10 cellular contexts compared by ENCODE assay signal in the genomic region with DNA sequence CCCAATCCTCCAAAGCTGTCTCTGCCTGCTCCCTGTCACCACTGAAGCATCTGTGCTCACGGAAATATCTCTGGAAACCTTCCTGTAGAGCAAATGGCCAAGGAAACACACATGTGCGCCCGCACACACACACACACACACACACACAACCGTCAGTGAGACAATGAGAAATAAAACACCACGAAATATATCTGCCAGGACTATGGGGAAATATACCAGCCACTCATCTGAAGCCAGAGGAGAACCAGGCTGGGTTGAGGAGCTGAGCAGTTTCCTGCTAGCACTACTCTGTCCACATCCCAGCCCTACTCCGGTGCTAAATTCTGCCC.
"Had no signal": no experiment of that assay in that cellular context is flagged by ENCODE, and none has a peak within 500 bp of the region (broad histone marks: within the 10 kb centered on the region; RNA-seq: fewer than 3 reads in every experiment).

No MANE protein-coding gene starts in this region.

- H3K4me3 ChIP-seq: SK-N-MC, smooth muscle cell had no signal

- H3K27ac ChIP-seq: brain microvascular endothelial cell, neutrophil, SK-N-MC had no signal

- H3K9me3 ChIP-seq: neutrophil had no signal

- DNase-seq: activated CD4-positive, alpha-beta T cell treated with anti-CD3 and anti-CD28 coated beads for 48 hours; activated effector memory CD4-positive, alpha-beta T cell treated with Interleukin-2 at 50 U/mL for 16 hours; amygdala; brain microvascular endothelial cell; immature natural killer cell; T-helper 17 cell had no signal

- H3K36me3 ChIP-seq: brain microvascular endothelial cell, neutrophil had no signal

- FAIRE-seq: endothelial cell of umbilical vein had no signal
